8 cellular contexts compared by ENCODE assay signal in the genomic region with DNA sequence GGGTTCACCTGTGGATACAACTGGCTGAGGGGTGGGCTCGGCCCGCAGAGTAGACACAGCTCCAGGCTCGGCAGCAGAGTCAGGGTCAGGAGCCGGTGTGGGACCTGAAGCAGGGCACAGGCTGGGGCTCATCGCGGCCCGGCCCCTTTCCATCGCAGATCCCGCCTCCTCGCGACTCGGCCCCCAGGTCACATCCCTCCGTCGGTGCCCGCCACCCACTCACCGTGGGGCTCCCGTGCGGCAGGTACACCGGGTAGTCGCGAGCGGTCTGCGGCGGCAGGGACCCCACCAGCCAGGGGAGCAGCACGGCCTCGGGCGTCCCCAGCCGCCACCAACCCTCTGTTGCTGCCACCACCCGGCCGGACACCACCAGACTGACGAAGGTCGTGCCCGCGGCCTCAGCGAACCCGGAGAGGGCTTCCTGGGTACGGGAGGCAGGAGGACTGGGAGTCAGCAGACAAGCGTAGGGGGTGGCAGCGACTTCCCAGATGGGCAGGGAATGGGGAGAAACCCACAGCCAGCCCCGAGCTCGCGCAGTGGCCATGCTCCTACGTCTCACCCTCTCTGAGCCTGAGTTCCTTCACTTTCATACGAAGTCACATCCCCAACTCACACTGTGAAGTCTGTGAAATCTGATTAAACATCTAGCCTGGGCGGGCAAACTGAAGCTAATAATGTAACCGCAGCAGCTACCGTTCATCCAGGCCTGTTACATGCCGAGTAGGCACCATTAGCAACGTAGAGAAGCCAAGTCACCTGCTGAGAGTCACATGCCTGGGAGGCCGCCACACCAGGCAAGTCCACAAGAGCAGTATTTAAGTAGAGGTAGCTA. TPM values are rescaled to one million over a fixed set of nuclear protein-coding genes. Genes with fewer than 3 reads are reported as not detected.
DNase-seq lines count a peak whose midpoint lies in the region; ATAC-seq and TF ChIP-seq lines count a peak whose summit lies in the region.

No MANE protein-coding gene starts in this region.

- no peak for TF ChIP-seq RAD21 in neural cell (conservative IDR thresholded peaks at IDR 0.05)

- H3K79me2 ChIP-seq in neural cell (replicated peaks; ENCODE audit: insufficient read depth, low read length): no peaks in the 10 kb centered on the region

- H3K9me2 ChIP-seq in neural cell (ENCODE audit: insufficient read depth, low read length): no peaks in the 10 kb centered on the region

- DNase-seq in DMS79 (lab: John Stamatoyannopoulos, UW) (peak; percentile 33), NCI-H526 treated with DMSO at 0.1 percent for 48 hours (lab: John Stamatoyannopoulos, UW) (peak; percentile 12), foreskin keratinocyte (peak in 1 of 2 donors; percentile 15), transverse colon (peak; percentile 66)
- DNase-seq in activated T-helper 2 cell treated with anti-CD3 and anti-CD28 coated beads, Interferon-gamma antibody, Interleukin-2, Interleukin-4, amounts not matched to agents 10 μg/mL and 5 μg/mL and 100 μg/mL, durations not matched to agents 14 hours and 24 hours and 36 hours (ENCODE audit: low spot score): peak; percentile 29

- H3K4me1 Mint-ChIP-seq in activated T-helper 2 cell treated with anti-CD3 and anti-CD28 coated beads, Interferon-gamma antibody, Interleukin-2, Interleukin-4, amounts not matched to agents 10 μg/mL and 5 μg/mL and 100 μg/mL, durations not matched to agents 14 hours and 24 hours and 36 hours (ENCODE audit: low read depth): peaks cover 24% of the 10 kb centered on the region

- H3K9me3 ChIP-seq in neural cell (ENCODE audit: low read length) (no peaks in the 10 kb centered on the region), transverse colon (no peaks in the 10 kb centered on the region)

- peak overlapping the region; percentile 62 for H3K9ac ChIP-seq in neural cell (ENCODE audit: low read length)

- no peaks in the 10 kb centered on the region for H4K20me1 ChIP-seq in neural cell (ENCODE audit: insufficient read depth)

- H3K36me3 Mint-ChIP-seq in activated T-helper 2 cell treated with anti-CD3 and anti-CD28 coated beads, Interferon-gamma antibody, Interleukin-2, Interleukin-4, amounts not matched to agents 10 μg/mL and 5 μg/mL and 100 μg/mL, durations not matched to agents 14 hours and 24 hours and 36 hours (ENCODE audit: low read depth): peaks cover 9% of the 10 kb centered on the region

- peak overlapping the region; percentile 14 for H2AFZ ChIP-seq in neural cell (ENCODE audit: low read depth, low read length)

- H3K4me1 ChIP-seq in foreskin keratinocyte (peaks cover 5% of the 10 kb centered on the region), transverse colon (peaks cover 4 to 29% (median 16%) of the 10 kb centered on the region in 4 donors)

- H3K9me3 Mint-ChIP-seq in activated T-helper 2 cell treated with anti-CD3 and anti-CD28 coated beads, Interferon-gamma antibody, Interleukin-2, Interleukin-4, amounts not matched to agents 10 μg/mL and 5 μg/mL and 100 μg/mL, durations not matched to agents 14 hours and 24 hours and 36 hours: no peaks in the 10 kb centered on the region

- TF ChIP-seq EP300 in neural cell (conservative IDR thresholded peaks at IDR 0.05; ENCODE audit: poor library complexity, severe bottlenecking) (no peak), transverse colon (IDR thresholded peaks at IDR 0.05; ENCODE audit: low read depth) (no peak)

- H3K4me3 ChIP-seq in neural cell (ENCODE audit: low read length): peak overlapping the region; percentile 67
- peak overlapping the region; percentile 38 to 57 (median 46) for H3K4me3 ChIP-seq in transverse colon

- H3K27ac Mint-ChIP-seq in activated T-helper 2 cell treated with anti-CD3 and anti-CD28 coated beads, Interferon-gamma antibody, Interleukin-2, Interleukin-4, amounts not matched to agents 10 μg/mL and 5 μg/mL and 100 μg/mL, durations not matched to agents 14 hours and 24 hours and 36 hours: peak overlapping the region; percentile 78

- WGBS in transverse colon (ENCODE audit: low coverage in 1 of 2), 2 donors: 15% methylated on average over 38 of the region's 50 CpGs; no CpG with 5 or more reads in 1 of the 2 donors

- H3K27ac ChIP-seq in foreskin keratinocyte (no peak overlapping the region), neural cell (ENCODE audit: low read length) (peak overlapping the region; percentile 64), transverse colon (peak overlapping the region; percentile 62 to 84 (median 78))

- no peaks in the 10 kb centered on the region for H3K27me3 Mint-ChIP-seq in activated T-helper 2 cell treated with anti-CD3 and anti-CD28 coated beads, Interferon-gamma antibody, Interleukin-2, Interleukin-4, amounts not matched to agents 10 μg/mL and 5 μg/mL and 100 μg/mL, durations not matched to agents 14 hours and 24 hours and 36 hours (ENCODE audit: low read depth)

- TF ChIP-seq POLR2A in transverse colon (IDR thresholded peaks at IDR 0.05): peak; percentile 53

- H3K4me2 ChIP-seq in neural cell (ENCODE audit: low read length): peak overlapping the region; percentile 2

- intact Hi-C loops in activated T-helper 2 cell treated with anti-CD3 and anti-CD28 coated beads, Interferon-gamma antibody, Interleukin-2, Interleukin-4, amounts not matched to agents 10 μg/mL and 5 μg/mL and 100 μg/mL, durations not matched to agents 14 hours and 24 hours and 36 hours (cut with micrococcal nuclease): no loop called here
- intact Hi-C loops in transverse colon (cut with DNase I; ENCODE audit: low total_unique reads): loop anchor here (5.0 kb wide), 1 partner anchor 42 kb away; a partner anchor contains a TSS

- TF ChIP-seq CTCF in foreskin keratinocyte (conservative IDR thresholded peaks at IDR 0.05) (peak; percentile 24), neural cell (IDR thresholded peaks at IDR 0.05; ENCODE audit: poor library complexity, severe bottlenecking) (no peak), transverse colon (IDR thresholded peaks at IDR 0.05) (no peak)

- H3K27me3 ChIP-seq in foreskin keratinocyte: no peaks in the 10 kb centered on the region
- no peaks in the 10 kb centered on the region for H3K27me3 ChIP-seq in neural cell (ENCODE audit: insufficient read depth, low read depth, low read length)
- no peaks in the 10 kb centered on the region for H3K27me3 ChIP-seq in transverse colon

- in situ Hi-C loops in transverse colon (cut with MboI; ENCODE audit: low pct_ligation_motif_present in 1 of 4, low pct_unique_long_range_greater_than_20kb in 1 of 4, low sequenced_read_pairs in 3 of 4): no loop called here

- H3K4me3 Mint-ChIP-seq in activated T-helper 2 cell treated with anti-CD3 and anti-CD28 coated beads, Interferon-gamma antibody, Interleukin-2, Interleukin-4, amounts not matched to agents 10 μg/mL and 5 μg/mL and 100 μg/mL, durations not matched to agents 14 hours and 24 hours and 36 hours (ENCODE audit: low read depth): peak overlapping the region; percentile 89

- H3K36me3 ChIP-seq in neural cell (ENCODE audit: insufficient read depth, low read length) (no peaks in the 10 kb centered on the region), transverse colon (no peaks in the 10 kb centered on the region)

- ATAC-seq in foreskin keratinocyte: peak; percentile 9
- no peak for ATAC-seq in HG03175 (IDR thresholded peaks at IDR 0.05; ENCODE audit: unreplicated experiment)
- ATAC-seq in GM21390 (IDR thresholded peaks at IDR 0.05; ENCODE audit: unreplicated experiment): no peak

- H3F3A ChIP-seq in neural cell (ENCODE audit: insufficient read depth, low read length, poor library complexity, severe bottlenecking): no peaks in the 10 kb centered on the region

TF ChIP-seq in neural cell, 6 proteins besides CTCF, POLR2A, EP300 and RAD21 (continues in another document):
- peak; percentile 9 for TF ChIP-seq POLR2AphosphoS5 (IDR thresholded peaks at IDR 0.05)
- TF ChIP-seq MXI1 (conservative IDR thresholded peaks at IDR 0.05; ENCODE audit: poor library complexity, severe bottlenecking): peak; percentile 59

RNA-seq across cellular contexts. Expression of a gene that starts 3.7 kb away (rescaled TPM):
- 13.0 and 13.6 TPM in 2 replicates for total RNA-seq in activated T-helper 2 cell treated with anti-CD3 and anti-CD28 coated beads, Interferon-gamma antibody, Interleukin-2, Interleukin-4, amounts not matched to agents 10 μg/mL and 5 μg/mL and 100 μg/mL, durations not matched to agents 14 hours and 24 hours and 36 hours
- total RNA-seq in foreskin keratinocyte (10.6 and 12.3 TPM in 2 replicates), transverse colon (10 to 100 TPM; 10.2 to 20.1 (median 13.1) TPM)
- polyA plus RNA-seq in foreskin keratinocyte (13.1 and 15.7 TPM in 2 replicates), neural cell (32.9 and 35.4 TPM in 2 replicates)
- polyA minus RNA-seq in neural cell: 20.2 and 21.9 TPM in 2 replicates

RNA-seq across cellular contexts. Expression of a gene that starts 8.7 kb away (rescaled TPM):
- 44.0 and 49.6 TPM in 2 replicates for total RNA-seq in activated T-helper 2 cell treated with anti-CD3 and anti-CD28 coated beads, Interferon-gamma antibody, Interleukin-2, Interleukin-4, amounts not matched to agents 10 μg/mL and 5 μg/mL and 100 μg/mL, durations not matched to agents 14 hours and 24 hours and 36 hours
- total RNA-seq in foreskin keratinocyte: 24.8 and 25.8 TPM in 2 replicates
- 37.8 and 41.5 TPM in 2 replicates for polyA plus RNA-seq in foreskin keratinocyte
- 18.9 and 22.0 TPM in 2 replicates for polyA plus RNA-seq in neural cell
- 25.9 and 27.5 TPM in 2 replicates for polyA minus RNA-seq in neural cell
- total RNA-seq in transverse colon: 10 to 100 TPM; 26.9 to 46.6 (median 38.7) TPM

RNA-seq across cellular contexts. Expression of a gene that starts 41.6 kb away (rescaled TPM):
- 127 and 134 TPM in 2 replicates for total RNA-seq in activated T-helper 2 cell treated with anti-CD3 and anti-CD28 coated beads, Interferon-gamma antibody, Interleukin-2, Interleukin-4, amounts not matched to agents 10 μg/mL and 5 μg/mL and 100 μg/mL, durations not matched to agents 14 hours and 24 hours and 36 hours
- total RNA-seq in foreskin keratinocyte: 77.3 and 92.2 TPM in 2 replicates
- polyA plus RNA-seq in foreskin keratinocyte: 99.5 and 116 TPM in 2 replicates
- polyA plus RNA-seq in neural cell: 199 and 288 TPM in 2 replicates
- polyA minus RNA-seq in neural cell: 122 and 133 TPM in 2 replicates
- total RNA-seq in transverse colon: 100 to 1,000 TPM in 1 of 4 donors, 10 to 100 TPM in 3; 62.3 to 203 (median 66.8) TPM

RNA-seq across cellular contexts. Expression of a gene that starts 42.6 kb away (rescaled TPM):
- total RNA-seq in activated T-helper 2 cell treated with anti-CD3 and anti-CD28 coated beads, Interferon-gamma antibody, Interleukin-2, Interleukin-4, amounts not matched to agents 10 μg/mL and 5 μg/mL and 100 μg/mL, durations not matched to agents 14 hours and 24 hours and 36 hours: 61.9 and 65.4 TPM in 2 replicates
- 68.0 and 70.1 TPM in 2 replicates for total RNA-seq in foreskin keratinocyte
- 58.2 and 60.9 TPM in 2 replicates for polyA plus RNA-seq in foreskin keratinocyte
- polyA plus RNA-seq in neural cell: 40.8 and 53.4 TPM in 2 replicates
- 79.1 and 79.4 TPM in 2 replicates for polyA minus RNA-seq in neural cell
- 100 to 1,000 TPM in 2 of 4 donors, 10 to 100 TPM in 2; 71.1 to 125 (median 93.0) TPM for total RNA-seq in transverse colon

RNA-seq across cellular contexts. Expression of a gene that starts 46.3 kb away (rescaled TPM):
- total RNA-seq in activated T-helper 2 cell treated with anti-CD3 and anti-CD28 coated beads, Interferon-gamma antibody, Interleukin-2, Interleukin-4, amounts not matched to agents 10 μg/mL and 5 μg/mL and 100 μg/mL, durations not matched to agents 14 hours and 24 hours and 36 hours: 2.0 and 2.3 TPM in 2 replicates
- total RNA-seq in foreskin keratinocyte (0.10 and 0.18 TPM in 2 replicates), transverse colon (10 to 100 TPM in 1 of 4 donors, under 1 TPM in 2, not detected in 1; 0.32 to 12.7 (median 0.82) TPM)
- polyA plus RNA-seq in foreskin keratinocyte (0.13 and 0.15 TPM in 2 replicates), neural cell (not detected in 2 replicates)
- not detected in 2 replicates for polyA minus RNA-seq in neural cell
